ENCODE assay signal across 16 cellular contexts in the genomic region with DNA sequence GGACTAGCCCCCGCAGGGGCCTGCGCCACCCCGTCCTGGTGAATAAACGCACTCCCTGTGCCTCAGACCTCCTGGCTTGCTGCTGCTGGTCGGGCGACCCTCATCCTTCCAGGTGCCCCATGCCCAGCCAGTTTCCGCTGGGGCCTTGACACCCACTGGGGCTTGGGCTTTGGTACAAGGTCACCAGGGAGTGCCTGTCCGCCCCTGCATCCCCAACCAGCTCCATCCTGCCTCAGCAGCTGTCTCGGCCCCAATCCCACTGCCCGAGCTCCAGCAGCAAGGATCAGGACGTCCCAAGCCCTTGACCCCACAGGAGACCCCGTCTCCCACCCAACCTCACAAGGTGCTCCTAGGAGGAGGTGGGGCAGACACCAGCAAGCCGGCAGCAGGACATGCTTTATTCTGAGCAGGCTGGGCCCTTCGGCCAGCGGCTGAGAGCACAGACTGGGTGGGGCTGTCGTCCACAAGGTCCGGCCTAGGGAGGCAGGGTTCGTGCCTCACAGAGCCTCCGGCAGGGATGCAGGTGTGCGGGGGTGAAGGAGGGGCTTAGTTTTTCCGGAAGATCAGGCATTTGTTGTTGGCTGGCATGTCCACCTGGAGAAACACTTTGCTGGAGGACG. TPM values are rescaled to one million over a fixed set of nuclear protein-coding genes. Genes with fewer than 3 reads are reported as not detected.
A peak's percentile ranks its signal among the peaks of the same experiment; 100 is the strongest.
DNase-seq lines count a peak whose midpoint lies in the region; ATAC-seq and TF ChIP-seq lines count a peak whose summit lies in the region.
"Had no signal": no experiment of that assay in that cellular context is flagged by ENCODE, and none has a peak within 500 bp of the region (broad histone marks: within the 10 kb centered on the region; RNA-seq: fewer than 3 reads in every experiment).

No MANE protein-coding gene starts in this region.

- intact Hi-C loops in Right ventricle myocardium superior (cut with DNase I) (no loop called here), heart left ventricle (cut with DNase I) (loop anchor here in 1 of 10 donors (5.0 kb wide), 1 partner anchor 37 kb away; no protein-coding TSS in a partner anchor), activated B cell treated with CpG ODN at 0.5 μM for 24 hours (cut with micrococcal nuclease) (no loop called here)

- no peak overlapping the region for H3K9ac ChIP-seq in endodermal cell (ENCODE audit: extremely low read depth, low read length, poor library complexity, severe bottlenecking)

- 92 to 96% (median 94%) methylated on average over 4 to 22 of the region's 22 CpGs for WGBS in heart left ventricle, 4 donors
- 92 to 94% methylated on average over 13 to 22 of the region's 22 CpGs for WGBS in endodermal cell (ENCODE audit: insufficient coverage in 1 of 2, insufficient read length in 1 of 2), 2 experiments

- peak overlapping the region; percentile 56 for H3K4me3 Mint-ChIP-seq in activated B cell treated with CpG ODN at 0.5 μM for 24 hours
- H3K4me3 Mint-ChIP-seq in endodermal cell = peak overlapping the region; percentile 82
- H3K4me3 Mint-ChIP-seq in stimulated activated naive CD8-positive, alpha-beta T cell treated with anti-CD3 and anti-CD28 coated beads, Interleukin-15, amount 100 ng/mL, for 72 hours = peak overlapping the region; percentile 74 to 100

- H3K27me3 ChIP-seq in heart left ventricle (no peaks in the 10 kb centered on the region), endodermal cell (ENCODE audit: control insufficient read depth, insufficient read depth, low read length, poor library complexity, severe bottlenecking) (no peaks in the 10 kb centered on the region)

- H3K36me3 Mint-ChIP-seq in activated B cell treated with CpG ODN at 0.5 μM for 24 hours (ENCODE audit: low read depth) (peaks cover 6% of the 10 kb centered on the region), endodermal cell (ENCODE audit: low read depth) (no peaks in the 10 kb centered on the region)

- CTCF ChIA-PET in activated B cell treated with CpG ODN at 0.5 μM for 24 hours (lab: Charles Lee) = no interaction called here

- H3K36me3 ChIP-seq in heart left ventricle (peaks cover 0 to 16% (median 0%) of the 10 kb centered on the region in 9 donors), endodermal cell (ENCODE audit: control insufficient read depth, insufficient read depth, low read length) (no peaks in the 10 kb centered on the region)

- POLR2A ChIA-PET in activated B cell treated with CpG ODN at 0.5 μM for 24 hours (lab: Charles Lee) = no interaction called here

- H3K4me3 ChIP-seq in heart left ventricle (no peak overlapping the region), endodermal cell (ENCODE audit: low read length) (no peak overlapping the region)

- ATAC-seq in Right ventricle myocardium superior (ENCODE audit: poor library complexity) = no peak
- ATAC-seq in heart left ventricle = no peak
- ATAC-seq in activated B cell treated with CpG ODN at 0.5 μM for 24 hours (ENCODE audit: low read depth) = no peak
- ATAC-seq in stimulated activated naive CD8-positive, alpha-beta T cell treated with anti-CD3 and anti-CD28 coated beads, Interleukin-15, amount 100 ng/mL, for 72 hours = no peak
- ATAC-seq in HG03460 (IDR thresholded peaks at IDR 0.05; ENCODE audit: unreplicated experiment) = no peak
- ATAC-seq: Panc1 had no signal

- H3K4me1 ChIP-seq in heart left ventricle = peaks cover 3 to 51% (median 39%) of the 10 kb centered on the region in 12 donors
- H3K4me1 ChIP-seq in endodermal cell (ENCODE audit: control insufficient read depth, insufficient read depth, low read length) = peaks cover 9% of the 10 kb centered on the region

- H3K27ac Mint-ChIP-seq in activated B cell treated with CpG ODN at 0.5 μM for 24 hours = no peak overlapping the region
- H3K27ac Mint-ChIP-seq in endodermal cell = no peak overlapping the region
- no peak overlapping the region for H3K27ac Mint-ChIP-seq in stimulated activated naive CD8-positive, alpha-beta T cell treated with anti-CD3 and anti-CD28 coated beads, Interleukin-15, amount 100 ng/mL, for 72 hours

- H3K4me1 Mint-ChIP-seq in activated B cell treated with CpG ODN at 0.5 μM for 24 hours (peaks cover 21% of the 10 kb centered on the region), endodermal cell (no peaks in the 10 kb centered on the region)
- peaks cover 34% of the 10 kb centered on the region for H3K4me1 Mint-ChIP-seq in stimulated activated naive CD8-positive, alpha-beta T cell treated with anti-CD3 and anti-CD28 coated beads, Interleukin-15, amount 100 ng/mL, for 72 hours

- H3K9me3 ChIP-seq in heart left ventricle = no peaks in the 10 kb centered on the region
- H3K9me3 ChIP-seq in endodermal cell (ENCODE audit: control insufficient read depth, low read length) = no peaks in the 10 kb centered on the region
- H3K9me3 ChIP-seq: sigmoid colon had no signal

- no peak for TF ChIP-seq POLR2A in heart left ventricle (IDR thresholded peaks at IDR 0.05)

- no peaks in the 10 kb centered on the region for H3K9me3 Mint-ChIP-seq in activated B cell treated with CpG ODN at 0.5 μM for 24 hours
- H3K9me3 Mint-ChIP-seq in endodermal cell = no peaks in the 10 kb centered on the region
- H3K9me3 Mint-ChIP-seq in stimulated activated naive CD8-positive, alpha-beta T cell treated with anti-CD3 and anti-CD28 coated beads, Interleukin-15, amount 100 ng/mL, for 72 hours = no peaks in the 10 kb centered on the region

- H3K27ac ChIP-seq in heart left ventricle = no peak overlapping the region
- no peak overlapping the region for H3K27ac ChIP-seq in endodermal cell (ENCODE audit: low read depth, low read length)
- H3K27ac ChIP-seq: sigmoid colon had no signal

- DNase-seq in Right ventricle myocardium superior = peak; percentile 40
- no peak for DNase-seq in heart left ventricle
- no peak for DNase-seq in activated B cell treated with CpG ODN at 0.5 μM for 24 hours
- DNase-seq in endodermal cell = no peak
- no peak for DNase-seq in stimulated activated naive CD8-positive, alpha-beta T cell treated with anti-CD3 and anti-CD28 coated beads, Interleukin-15, amount 100 ng/mL, for 72 hours
- DNase-seq in NK-92 treated with Interleukin-12 subunit alpha and Interleukin-12 subunit beta, amount 100 ng/mL, for 24 hours (lab: John Stamatoyannopoulos, UW) = no peak
- no peak for DNase-seq in hippocampal formation (lab: John Stamatoyannopoulos, UW)
- DNase-seq: activated gamma-delta T cell; effector CD8-positive, alpha-beta T cell; NCI-H1694; NCI-H510A treated with DMSO at 0.1 percent for 48 hours; sigmoid colon; stimulated activated CD4-positive, alpha-beta T cell treated with anti-CD3 and anti-CD28 coated beads, Interleukin-2, amount 100 ng/mL, for 48 hours; trophoblast cell had no signal

- TF ChIP-seq CTCF in heart left ventricle (IDR thresholded peaks at IDR 0.05) (no peak), activated B cell treated with CpG ODN at 0.5 μM for 24 hours (IDR thresholded peaks at IDR 0.05) (no peak), endodermal cell (conservative IDR thresholded peaks at IDR 0.05) (no peak)

- H3K27me3 Mint-ChIP-seq in activated B cell treated with CpG ODN at 0.5 μM for 24 hours = no peaks in the 10 kb centered on the region
- H3K27me3 Mint-ChIP-seq in endodermal cell (ENCODE audit: insufficient read depth) = no peaks in the 10 kb centered on the region
- peaks cover 7% of the 10 kb centered on the region for H3K27me3 Mint-ChIP-seq in stimulated activated naive CD8-positive, alpha-beta T cell treated with anti-CD3 and anti-CD28 coated beads, Interleukin-15, amount 100 ng/mL, for 72 hours

RNA-seq across cellular contexts. Expression of a gene that starts 1.9 kb away (rescaled TPM):
- total RNA-seq in Right ventricle myocardium superior (52.5 TPM), heart left ventricle (100 to 1,000 TPM in 2 of 9 donors, 10 to 100 TPM in 7; 39.6 to 187 (median 44.7) TPM), activated B cell treated with CpG ODN at 0.5 μM for 24 hours (48.7 and 49.9 TPM in 2 replicates), endodermal cell (10 to 100 TPM; 72.1 to 79.8 TPM)
- polyA plus RNA-seq in heart left ventricle = 100 to 1,000 TPM; 101 to 165 TPM
- 85.0 TPM for polyA plus RNA-seq in endodermal cell (2013, experiment 1 of 2)
- 78.2 TPM for polyA plus RNA-seq in endodermal cell (2013, experiment 2 of 2)

RNA-seq across cellular contexts. Expression of a gene that starts 3.4 kb away (rescaled TPM):
- total RNA-seq in Right ventricle myocardium superior (0.13 TPM), heart left ventricle (1 to 10 TPM in 1 of 9 donors, under 1 TPM in 8; 0.15 to 1.1 (median 0.25) TPM), activated B cell treated with CpG ODN at 0.5 μM for 24 hours (0.42 and 0.47 TPM in 2 replicates), endodermal cell (10 to 100 TPM in 1 of 2 donors, 1 to 10 TPM in 1; 7.7 to 11.6 TPM)
- polyA plus RNA-seq in heart left ventricle = under 1 TPM; 0.30 to 0.51 TPM
- 17.0 TPM for polyA plus RNA-seq in endodermal cell (2013, experiment 1 of 2)
- 15.2 TPM for polyA plus RNA-seq in endodermal cell (2013, experiment 2 of 2)

RNA-seq across cellular contexts. Expression of a gene that starts 7.5 kb away (rescaled TPM):
- total RNA-seq in Right ventricle myocardium superior (205 TPM), heart left ventricle (100 to 1,000 TPM in 4 of 9 donors, 10 to 100 TPM in 5; 52.3 to 219 (median 89.5) TPM), activated B cell treated with CpG ODN at 0.5 μM for 24 hours (29.4 and 38.9 TPM in 2 replicates), endodermal cell (10 to 100 TPM; 22.8 to 34.2 TPM)
- polyA plus RNA-seq in heart left ventricle = 100 to 1,000 TPM in 1 of 2 donors, 10 to 100 TPM in 1; 97.0 to 321 TPM
- polyA plus RNA-seq in endodermal cell (2013, experiment 1 of 2) = 12.5 TPM
- 12.0 TPM for polyA plus RNA-seq in endodermal cell (2013, experiment 2 of 2)

RNA-seq across cellular contexts. Expression of a gene that starts 15.0 kb away (rescaled TPM):
- total RNA-seq in Right ventricle myocardium superior (10.8 TPM), heart left ventricle (10 to 100 TPM in 2 of 9 donors, 1 to 10 TPM in 7; 3.7 to 17.4 (median 8.6) TPM), activated B cell treated with CpG ODN at 0.5 μM for 24 hours (24.8 and 33.7 TPM in 2 replicates), endodermal cell (100 to 1,000 TPM; 112 to 120 TPM)
- polyA plus RNA-seq in heart left ventricle = 10 to 100 TPM in 1 of 2 donors, 1 to 10 TPM in 1; 5.1 to 10.9 TPM
- 50.5 TPM for polyA plus RNA-seq in endodermal cell (2013, experiment 1 of 2)
- 49.8 TPM for polyA plus RNA-seq in endodermal cell (2013, experiment 2 of 2)

RNA-seq across cellular contexts. Expression of a gene that starts 33.8 kb away (rescaled TPM):
- total RNA-seq in Right ventricle myocardium superior = 81.9 TPM
- total RNA-seq in heart left ventricle = 100 to 1,000 TPM in 1 of 9 donors, 10 to 100 TPM in 8; 33.7 to 102 (median 83.5) TPM
- polyA plus RNA-seq in heart left ventricle = 100 to 1,000 TPM in 1 of 2 donors, 10 to 100 TPM in 1; 77.2 to 143 TPM
- 141 and 170 TPM in 2 replicates for total RNA-seq in activated B cell treated with CpG ODN at 0.5 μM for 24 hours
- total RNA-seq in endodermal cell = 100 to 1,000 TPM; 180 to 193 TPM
- polyA plus RNA-seq in endodermal cell (2013, experiment 1 of 2) = 121 TPM
- 103 TPM for polyA plus RNA-seq in endodermal cell (2013, experiment 2 of 2)
